In the genomic region with DNA sequence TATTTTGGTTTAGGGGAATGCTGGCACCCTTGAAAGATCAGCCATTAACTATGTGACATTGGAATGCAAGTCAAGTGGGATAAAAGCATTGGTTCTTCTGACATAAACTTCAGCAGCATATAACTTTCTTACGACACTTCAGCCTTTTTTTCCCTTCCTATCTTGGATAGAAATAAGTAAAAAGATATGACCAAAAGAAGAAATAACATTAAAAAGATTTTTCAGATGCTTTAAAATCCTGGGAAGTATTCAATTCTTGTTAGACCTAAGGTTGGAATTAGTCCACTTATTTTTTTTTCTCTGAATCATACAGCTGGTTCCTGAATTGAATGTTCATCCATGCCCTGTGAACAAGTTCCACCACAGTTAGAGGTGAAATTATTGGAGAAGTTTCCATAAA, we compare ENCODE assay signal across 27 cellular contexts.
"Had no signal": no experiment of that assay in that cellular context is flagged by ENCODE, and none has a peak within 500 bp of the region (broad histone marks: within the 10 kb centered on the region; RNA-seq: fewer than 3 reads in every experiment).

No MANE protein-coding gene starts in this region.

- H3K27ac Mint-ChIP-seq: activated CD4-positive, alpha-beta memory T cell treated with anti-CD3 and anti-CD28 coated beads, Interleukin-2, amount 10 ng/mL, durations not matched to agents 7 days and 5 days; activated T-helper 17 cell treated with anti-CD3 and anti-CD28 coated beads, Interleukin-2, amount 50 U/mL, for 72 hours; naive thymus-derived CD8-positive, alpha-beta T cell; stimulated activated naive B cell treated with anti-CD40 and anti-IgM and Interleukin-4, amounts not matched to agents 10 μg/mL and 1 μg/mL and 100 μg/mL, for 72 hours had no signal

- H3K4me1 ChIP-seq: body of pancreas, heart right ventricle, lower lobe of right lung, parathyroid adenoma, stomach had no signal

- H3K9me3 ChIP-seq: body of pancreas, lower lobe of right lung, thyroid gland had no signal

- H3K4me3 Mint-ChIP-seq: activated CD4-positive, alpha-beta memory T cell treated with anti-CD3 and anti-CD28 coated beads, Interleukin-2, amount 10 ng/mL, durations not matched to agents 7 days and 5 days; activated T-cell treated with anti-CD3 and anti-CD28 coated beads, Interleukin-2, amount 50 U/mL, for 4 hours; activated T-helper 17 cell treated with anti-CD3 and anti-CD28 coated beads, Interleukin-2, amount 50 U/mL, for 72 hours; naive thymus-derived CD8-positive, alpha-beta T cell; neural crest cell; stimulated activated naive B cell treated with anti-CD40 and anti-IgM and Interleukin-4, amounts not matched to agents 10 μg/mL and 1 μg/mL and 100 μg/mL, for 72 hours had no signal

- H3K9me3 Mint-ChIP-seq: activated CD4-positive, alpha-beta memory T cell treated with anti-CD3 and anti-CD28 coated beads, Interleukin-2, amount 10 ng/mL, durations not matched to agents 7 days and 5 days; activated T-cell treated with anti-CD3 and anti-CD28 coated beads, Interleukin-2, amount 50 U/mL, for 4 hours; activated T-helper 17 cell treated with anti-CD3 and anti-CD28 coated beads, Interleukin-2, amount 50 U/mL, for 72 hours; stimulated activated naive B cell treated with anti-CD40 and anti-IgM and Interleukin-4, amounts not matched to agents 10 μg/mL and 1 μg/mL and 100 μg/mL, for 72 hours had no signal

- H3K36me3 ChIP-seq: cardiac muscle cell, heart right ventricle, left lung, lower lobe of right lung, stomach, thyroid gland had no signal

- ATAC-seq: activated T-cell treated with anti-CD3 and anti-CD28 coated beads, Interleukin-2, amount 50 U/mL, for 4 hours; activated T-helper 17 cell treated with anti-CD3 and anti-CD28 coated beads, Interleukin-2, amount 50 U/mL, for 72 hours; body of pancreas; heart right ventricle; left lung; lower lobe of right lung; naive thymus-derived CD8-positive, alpha-beta T cell; right cardiac atrium; stimulated activated naive B cell treated with anti-CD40 and anti-IgM and Interleukin-4, amounts not matched to agents 10 μg/mL and 1 μg/mL and 100 μg/mL, for 72 hours had no signal

- H3K4me3 ChIP-seq: body of pancreas, cardiac muscle cell, heart right ventricle, left lung, lower lobe of right lung, stomach, thyroid gland had no signal

- H3K27me3 ChIP-seq: body of pancreas, cardiac muscle cell, heart right ventricle, left lung, stomach, thyroid gland had no signal

- DNase-seq: activated CD4-positive, alpha-beta memory T cell treated with anti-CD3 and anti-CD28 coated beads, Interleukin-2, amount 10 ng/mL, durations not matched to agents 7 days and 5 days; activated CD4-positive, alpha-beta T cell treated with anti-CD3 and anti-CD28 coated beads for 48 hours; activated CD8-positive, alpha-beta memory T cell treated with anti-CD3 and anti-CD28 coated beads, Interleukin-2, amount 50 U/mL, for 48 hours; activated gamma-delta T cell treated with Interleukin-2 at 50 U/mL for 16 hours; activated naive CD4-positive, alpha-beta T cell treated with anti-CD3 and anti-CD28 coated beads, Interleukin-2, amount 50 U/mL, for 16 hours; activated T-cell treated with anti-CD3 and anti-CD28 coated beads, Interleukin-2, amount 50 U/mL, for 4 hours; amygdala; body of pancreas; foreskin melanocyte; heart right ventricle; left lung; lower lobe of right lung; mesenchymal stem cell; naive thymus-derived CD8-positive, alpha-beta T cell; nucleus accumbens; right cardiac atrium; stimulated activated CD4-positive, alpha-beta T cell treated with anti-CD3 and anti-CD28 coated beads, Interleukin-15, amount 100 ng/mL, for 24 hours; stimulated activated CD4-positive, alpha-beta T cell treated with anti-CD3 and anti-CD28 coated beads, Interleukin-2, amount 100 ng/mL, for 24 hours; stimulated activated naive B cell treated with anti-CD40 and anti-IgM and Interleukin-4, amounts not matched to agents 10 μg/mL and 1 μg/mL and 100 μg/mL, for 72 hours; stomach; thyroid gland had no signal

- H3K9ac ChIP-seq: parathyroid adenoma had no signal

- H3K27me3 Mint-ChIP-seq: activated CD4-positive, alpha-beta memory T cell treated with anti-CD3 and anti-CD28 coated beads, Interleukin-2, amount 10 ng/mL, durations not matched to agents 7 days and 5 days; activated T-helper 17 cell treated with anti-CD3 and anti-CD28 coated beads, Interleukin-2, amount 50 U/mL, for 72 hours; stimulated activated naive B cell treated with anti-CD40 and anti-IgM and Interleukin-4, amounts not matched to agents 10 μg/mL and 1 μg/mL and 100 μg/mL, for 72 hours had no signal

- FAIRE-seq: endothelial cell of umbilical vein had no signal

- H3K36me3 Mint-ChIP-seq: naive thymus-derived CD8-positive, alpha-beta T cell; stimulated activated naive B cell treated with anti-CD40 and anti-IgM and Interleukin-4, amounts not matched to agents 10 μg/mL and 1 μg/mL and 100 μg/mL, for 72 hours had no signal

- H3K4me1 Mint-ChIP-seq: activated CD4-positive, alpha-beta memory T cell treated with anti-CD3 and anti-CD28 coated beads, Interleukin-2, amount 10 ng/mL, durations not matched to agents 7 days and 5 days; activated T-helper 17 cell treated with anti-CD3 and anti-CD28 coated beads, Interleukin-2, amount 50 U/mL, for 72 hours; naive thymus-derived CD8-positive, alpha-beta T cell; neural crest cell; stimulated activated naive B cell treated with anti-CD40 and anti-IgM and Interleukin-4, amounts not matched to agents 10 μg/mL and 1 μg/mL and 100 μg/mL, for 72 hours had no signal

- H3K27ac ChIP-seq: body of pancreas, cardiac muscle cell, heart right ventricle, lower lobe of right lung, parathyroid adenoma, stomach, thyroid gland, VCaP had no signal
